ENCODE assay signal across 3 cellular contexts in the genomic region with DNA sequence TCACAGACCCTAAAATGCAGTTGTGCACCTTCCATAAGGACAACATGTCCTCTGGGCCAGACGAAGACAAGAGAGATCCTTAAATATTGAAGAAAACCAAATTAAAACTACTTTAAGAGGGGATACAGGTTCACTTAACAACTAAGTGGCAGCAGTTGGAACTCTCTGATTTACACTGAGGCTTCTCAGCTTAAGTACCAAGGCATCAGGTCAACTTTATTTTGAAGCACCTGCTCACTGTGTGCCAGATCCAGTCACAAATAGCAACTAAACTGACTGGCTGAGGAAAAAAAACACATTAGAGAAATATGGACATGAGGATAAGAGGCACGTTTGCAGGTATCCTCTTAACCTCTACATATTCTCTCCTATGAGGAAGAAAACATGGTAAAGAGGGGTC.
TF ChIP-seq lines count a peak whose summit lies in the region.

No MANE protein-coding gene starts in this region.

TF ChIP-seq in SK-N-SH, 30 proteins besides CTCF, POLR2A, EP300 and RAD21:
- TF ChIP-seq CHD2 (IDR thresholded peaks at IDR 0.05; ENCODE audit: low read length, partially characterized antibody) (no peak), EZH2phosphoT487 (IDR thresholded peaks at IDR 0.05; ENCODE audit: borderline replicate concordance, low read depth) (no peak), YY1 (IDR thresholded peaks at IDR 0.05; ENCODE audit: low read depth) (no peak), SMC3 (IDR thresholded peaks at IDR 0.05; ENCODE audit: low read depth, low read length) (no peak), NFIC (IDR thresholded peaks at IDR 0.05; ENCODE audit: borderline replicate concordance) (no peak)
- TF ChIP-seq, protein P1, sequence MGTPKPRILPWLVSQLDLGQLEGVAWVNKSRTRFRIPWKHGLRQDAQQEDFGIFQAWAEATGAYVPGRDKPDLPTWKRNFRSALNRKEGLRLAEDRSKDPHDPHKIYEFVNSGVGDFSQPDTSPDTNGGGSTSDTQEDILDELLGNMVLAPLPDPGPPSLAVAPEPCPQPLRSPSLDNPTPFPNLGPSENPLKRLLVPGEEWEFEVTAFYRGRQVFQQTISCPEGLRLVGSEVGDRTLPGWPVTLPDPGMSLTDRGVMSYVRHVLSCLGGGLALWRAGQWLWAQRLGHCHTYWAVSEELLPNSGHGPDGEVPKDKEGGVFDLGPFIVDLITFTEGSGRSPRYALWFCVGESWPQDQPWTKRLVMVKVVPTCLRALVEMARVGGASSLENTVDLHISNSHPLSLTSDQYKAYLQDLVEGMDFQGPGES (IDR thresholded peaks at IDR 0.05; ENCODE audit: low read depth, low read length) = no peak
- TF ChIP-seq, protein P2, sequence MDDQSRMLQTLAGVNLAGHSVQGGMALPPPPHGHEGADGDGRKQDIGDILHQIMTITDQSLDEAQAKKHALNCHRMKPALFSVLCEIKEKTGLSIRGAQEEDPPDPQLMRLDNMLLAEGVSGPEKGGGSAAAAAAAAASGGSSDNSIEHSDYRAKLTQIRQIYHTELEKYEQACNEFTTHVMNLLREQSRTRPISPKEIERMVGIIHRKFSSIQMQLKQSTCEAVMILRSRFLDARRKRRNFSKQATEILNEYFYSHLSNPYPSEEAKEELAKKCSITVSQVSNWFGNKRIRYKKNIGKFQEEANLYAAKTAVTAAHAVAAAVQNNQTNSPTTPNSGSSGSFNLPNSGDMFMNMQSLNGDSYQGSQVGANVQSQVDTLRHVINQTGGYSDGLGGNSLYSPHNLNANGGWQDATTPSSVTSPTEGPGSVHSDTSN (IDR thresholded peaks at IDR 0.05) = no peak
- TF ChIP-seq, protein P3, sequence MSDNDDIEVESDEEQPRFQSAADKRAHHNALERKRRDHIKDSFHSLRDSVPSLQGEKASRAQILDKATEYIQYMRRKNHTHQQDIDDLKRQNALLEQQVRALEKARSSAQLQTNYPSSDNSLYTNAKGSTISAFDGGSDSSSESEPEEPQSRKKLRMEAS (IDR thresholded peaks at IDR 0.05; ENCODE audit: low read depth) = no peak

TF ChIP-seq in SK-N-SH treated with all-trans-retinoic acid at 6 μM for 48 hours, 23 proteins besides CTCF, POLR2A, EP300 and RAD21:
- TF ChIP-seq, protein P4, sequence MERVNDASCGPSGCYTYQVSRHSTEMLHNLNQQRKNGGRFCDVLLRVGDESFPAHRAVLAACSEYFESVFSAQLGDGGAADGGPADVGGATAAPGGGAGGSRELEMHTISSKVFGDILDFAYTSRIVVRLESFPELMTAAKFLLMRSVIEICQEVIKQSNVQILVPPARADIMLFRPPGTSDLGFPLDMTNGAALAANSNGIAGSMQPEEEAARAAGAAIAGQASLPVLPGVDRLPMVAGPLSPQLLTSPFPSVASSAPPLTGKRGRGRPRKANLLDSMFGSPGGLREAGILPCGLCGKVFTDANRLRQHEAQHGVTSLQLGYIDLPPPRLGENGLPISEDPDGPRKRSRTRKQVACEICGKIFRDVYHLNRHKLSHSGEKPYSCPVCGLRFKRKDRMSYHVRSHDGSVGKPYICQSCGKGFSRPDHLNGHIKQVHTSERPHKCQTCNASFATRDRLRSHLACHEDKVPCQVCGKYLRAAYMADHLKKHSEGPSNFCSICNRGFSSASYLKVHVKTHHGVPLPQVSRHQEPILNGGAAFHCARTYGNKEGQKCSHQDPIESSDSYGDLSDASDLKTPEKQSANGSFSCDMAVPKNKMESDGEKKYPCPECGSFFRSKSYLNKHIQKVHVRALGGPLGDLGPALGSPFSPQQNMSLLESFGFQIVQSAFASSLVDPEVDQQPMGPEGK (CRISPR knock-in tag; IDR thresholded peaks at IDR 0.05; ENCODE audit: borderline replicate concordance) = no peak
- TF ChIP-seq ZNF565 (CRISPR knock-in tag; conservative IDR thresholded peaks at IDR 0.05; ENCODE audit: low read depth) (no peak), BACH2 (CRISPR knock-in tag; IDR thresholded peaks at IDR 0.05; ENCODE audit: borderline replicate concordance) (no peak), ZNF70 (CRISPR knock-in tag; IDR thresholded peaks at IDR 0.05) (no peak), ZFP30 (CRISPR knock-in tag; IDR thresholded peaks at IDR 0.05) (no peak), ISL1 (CRISPR knock-in tag; IDR thresholded peaks at IDR 0.05) (no peak), ZNF8 (CRISPR knock-in tag; IDR thresholded peaks at IDR 0.05) (no peak), CSDC2 (CRISPR knock-in tag; IDR thresholded peaks at IDR 0.05) (no peak), RARB (CRISPR knock-in tag; IDR thresholded peaks at IDR 0.05) (no peak)
- TF ChIP-seq, protein P5, sequence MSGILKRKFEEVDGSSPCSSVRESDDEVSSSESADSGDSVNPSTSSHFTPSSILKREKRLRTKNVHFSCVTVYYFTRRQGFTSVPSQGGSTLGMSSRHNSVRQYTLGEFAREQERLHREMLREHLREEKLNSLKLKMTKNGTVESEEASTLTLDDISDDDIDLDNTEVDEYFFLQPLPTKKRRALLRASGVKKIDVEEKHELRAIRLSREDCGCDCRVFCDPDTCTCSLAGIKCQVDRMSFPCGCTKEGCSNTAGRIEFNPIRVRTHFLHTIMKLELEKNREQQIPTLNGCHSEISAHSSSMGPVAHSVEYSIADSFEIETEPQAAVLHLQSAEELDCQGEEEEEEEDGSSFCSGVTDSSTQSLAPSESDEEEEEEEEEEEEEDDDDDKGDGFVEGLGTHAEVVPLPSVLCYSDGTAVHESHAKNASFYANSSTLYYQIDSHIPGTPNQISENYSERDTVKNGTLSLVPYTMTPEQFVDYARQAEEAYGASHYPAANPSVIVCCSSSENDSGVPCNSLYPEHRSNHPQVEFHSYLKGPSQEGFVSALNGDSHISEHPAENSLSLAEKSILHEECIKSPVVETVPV (CRISPR knock-in tag; IDR thresholded peaks at IDR 0.05) = no peak

TF ChIP-seq in IMR-90, 13 proteins besides CTCF, POLR2A, EP300 and RAD21:
- TF ChIP-seq CEBPB (IDR thresholded peaks at IDR 0.05; ENCODE audit: low read depth, low read length) (no peak), CHD1 (IDR thresholded peaks at IDR 0.05; ENCODE audit: low read depth, low read length) (no peak), RCOR1 (IDR thresholded peaks at IDR 0.05; ENCODE audit: insufficient replicate concordance, low read length) (no peak), SMC3 (IDR thresholded peaks at IDR 0.05; ENCODE audit: low read depth, low read length) (no peak), RFX5 (IDR thresholded peaks at IDR 0.05; ENCODE audit: low read depth, low read length) (no peak), MAZ (IDR thresholded peaks at IDR 0.05; ENCODE audit: borderline replicate concordance, low read depth, low read length) (no peak), NFE2L2 (IDR thresholded peaks at IDR 0.05; ENCODE audit: low read depth, low read length) (no peak), MAFK (IDR thresholded peaks at IDR 0.05; ENCODE audit: low read depth, low read length) (no peak), FOS (IDR thresholded peaks at IDR 0.05; ENCODE audit: low read depth, low read length) (no peak), BHLHE40 (IDR thresholded peaks at IDR 0.05; ENCODE audit: low read depth, low read length) (no peak), MXI1 (IDR thresholded peaks at IDR 0.05; ENCODE audit: borderline replicate concordance, low read depth, low read length) (no peak)
- TF ChIP-seq, protein P6, sequence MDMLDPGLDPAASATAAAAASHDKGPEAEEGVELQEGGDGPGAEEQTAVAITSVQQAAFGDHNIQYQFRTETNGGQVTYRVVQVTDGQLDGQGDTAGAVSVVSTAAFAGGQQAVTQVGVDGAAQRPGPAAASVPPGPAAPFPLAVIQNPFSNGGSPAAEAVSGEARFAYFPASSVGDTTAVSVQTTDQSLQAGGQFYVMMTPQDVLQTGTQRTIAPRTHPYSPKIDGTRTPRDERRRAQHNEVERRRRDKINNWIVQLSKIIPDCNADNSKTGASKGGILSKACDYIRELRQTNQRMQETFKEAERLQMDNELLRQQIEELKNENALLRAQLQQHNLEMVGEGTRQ (IDR thresholded peaks at IDR 0.05; ENCODE audit: low read depth, low read length) = no peak
- TF ChIP-seq, protein P7, sequence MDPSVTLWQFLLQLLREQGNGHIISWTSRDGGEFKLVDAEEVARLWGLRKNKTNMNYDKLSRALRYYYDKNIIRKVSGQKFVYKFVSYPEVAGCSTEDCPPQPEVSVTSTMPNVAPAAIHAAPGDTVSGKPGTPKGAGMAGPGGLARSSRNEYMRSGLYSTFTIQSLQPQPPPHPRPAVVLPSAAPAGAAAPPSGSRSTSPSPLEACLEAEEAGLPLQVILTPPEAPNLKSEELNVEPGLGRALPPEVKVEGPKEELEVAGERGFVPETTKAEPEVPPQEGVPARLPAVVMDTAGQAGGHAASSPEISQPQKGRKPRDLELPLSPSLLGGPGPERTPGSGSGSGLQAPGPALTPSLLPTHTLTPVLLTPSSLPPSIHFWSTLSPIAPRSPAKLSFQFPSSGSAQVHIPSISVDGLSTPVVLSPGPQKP (IDR thresholded peaks at IDR 0.05; ENCODE audit: borderline replicate concordance, low read depth, low read length) = no peak
